In the genomic region with DNA sequence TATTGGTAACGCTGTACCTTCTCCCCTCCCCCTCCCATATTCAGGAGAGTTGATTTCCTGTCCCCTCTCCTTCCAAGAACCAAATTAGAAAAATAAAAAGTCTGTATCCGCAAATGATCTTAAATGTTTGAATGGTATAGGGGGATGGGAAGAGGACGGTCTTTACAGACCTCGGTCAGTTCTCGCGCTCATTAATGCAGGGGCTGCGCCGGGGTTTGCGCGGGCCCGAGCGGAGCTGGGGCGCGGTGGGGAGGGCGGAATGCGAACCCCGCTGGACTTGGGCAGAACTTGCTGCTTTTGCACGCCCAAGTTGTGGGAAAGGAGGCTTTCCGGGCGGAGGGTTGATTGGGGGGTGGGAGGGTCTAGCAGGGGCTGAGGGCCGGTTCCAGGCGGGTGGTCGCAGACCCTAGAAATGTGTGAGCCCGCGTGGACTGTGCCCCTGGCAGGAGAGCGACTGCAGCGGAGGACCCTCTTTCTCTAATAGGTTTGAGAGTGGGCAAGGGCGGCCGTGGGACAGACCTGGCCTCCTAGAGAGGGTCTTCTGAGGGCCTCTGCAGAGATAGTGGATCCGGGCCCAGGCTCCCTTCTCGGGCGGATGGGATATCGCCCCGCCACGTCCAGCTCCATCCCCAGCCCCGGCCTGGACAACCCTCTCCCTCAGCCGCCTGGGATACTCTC, we compare ENCODE assay signal across 2 cellular contexts.
TF ChIP-seq lines count a peak whose summit lies in the region.

No MANE protein-coding gene starts in this region.

TF ChIP-seq in liver, 16 proteins besides CTCF, POLR2A, EP300 and RAD21 (continued from another document):
- TF ChIP-seq, protein P1, sequence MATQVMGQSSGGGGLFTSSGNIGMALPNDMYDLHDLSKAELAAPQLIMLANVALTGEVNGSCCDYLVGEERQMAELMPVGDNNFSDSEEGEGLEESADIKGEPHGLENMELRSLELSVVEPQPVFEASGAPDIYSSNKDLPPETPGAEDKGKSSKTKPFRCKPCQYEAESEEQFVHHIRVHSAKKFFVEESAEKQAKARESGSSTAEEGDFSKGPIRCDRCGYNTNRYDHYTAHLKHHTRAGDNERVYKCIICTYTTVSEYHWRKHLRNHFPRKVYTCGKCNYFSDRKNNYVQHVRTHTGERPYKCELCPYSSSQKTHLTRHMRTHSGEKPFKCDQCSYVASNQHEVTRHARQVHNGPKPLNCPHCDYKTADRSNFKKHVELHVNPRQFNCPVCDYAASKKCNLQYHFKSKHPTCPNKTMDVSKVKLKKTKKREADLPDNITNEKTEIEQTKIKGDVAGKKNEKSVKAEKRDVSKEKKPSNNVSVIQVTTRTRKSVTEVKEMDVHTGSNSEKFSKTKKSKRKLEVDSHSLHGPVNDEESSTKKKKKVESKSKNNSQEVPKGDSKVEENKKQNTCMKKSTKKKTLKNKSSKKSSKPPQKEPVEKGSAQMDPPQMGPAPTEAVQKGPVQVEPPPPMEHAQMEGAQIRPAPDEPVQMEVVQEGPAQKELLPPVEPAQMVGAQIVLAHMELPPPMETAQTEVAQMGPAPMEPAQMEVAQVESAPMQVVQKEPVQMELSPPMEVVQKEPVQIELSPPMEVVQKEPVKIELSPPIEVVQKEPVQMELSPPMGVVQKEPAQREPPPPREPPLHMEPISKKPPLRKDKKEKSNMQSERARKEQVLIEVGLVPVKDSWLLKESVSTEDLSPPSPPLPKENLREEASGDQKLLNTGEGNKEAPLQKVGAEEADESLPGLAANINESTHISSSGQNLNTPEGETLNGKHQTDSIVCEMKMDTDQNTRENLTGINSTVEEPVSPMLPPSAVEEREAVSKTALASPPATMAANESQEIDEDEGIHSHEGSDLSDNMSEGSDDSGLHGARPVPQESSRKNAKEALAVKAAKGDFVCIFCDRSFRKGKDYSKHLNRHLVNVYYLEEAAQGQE (IDR thresholded peaks at IDR 0.05): no peak
- TF ChIP-seq HNF4G (IDR thresholded peaks at IDR 0.05): no peak
- TF ChIP-seq HNF4A (conservative IDR thresholded peaks at IDR 0.05): no peak
- TF ChIP-seq, protein P2, sequence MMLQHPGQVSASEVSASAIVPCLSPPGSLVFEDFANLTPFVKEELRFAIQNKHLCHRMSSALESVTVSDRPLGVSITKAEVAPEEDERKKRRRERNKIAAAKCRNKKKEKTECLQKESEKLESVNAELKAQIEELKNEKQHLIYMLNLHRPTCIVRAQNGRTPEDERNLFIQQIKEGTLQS (IDR thresholded peaks at IDR 0.05): no peak
- TF ChIP-seq SP1 (IDR thresholded peaks at IDR 0.05): no peak
- TF ChIP-seq, protein P3, sequence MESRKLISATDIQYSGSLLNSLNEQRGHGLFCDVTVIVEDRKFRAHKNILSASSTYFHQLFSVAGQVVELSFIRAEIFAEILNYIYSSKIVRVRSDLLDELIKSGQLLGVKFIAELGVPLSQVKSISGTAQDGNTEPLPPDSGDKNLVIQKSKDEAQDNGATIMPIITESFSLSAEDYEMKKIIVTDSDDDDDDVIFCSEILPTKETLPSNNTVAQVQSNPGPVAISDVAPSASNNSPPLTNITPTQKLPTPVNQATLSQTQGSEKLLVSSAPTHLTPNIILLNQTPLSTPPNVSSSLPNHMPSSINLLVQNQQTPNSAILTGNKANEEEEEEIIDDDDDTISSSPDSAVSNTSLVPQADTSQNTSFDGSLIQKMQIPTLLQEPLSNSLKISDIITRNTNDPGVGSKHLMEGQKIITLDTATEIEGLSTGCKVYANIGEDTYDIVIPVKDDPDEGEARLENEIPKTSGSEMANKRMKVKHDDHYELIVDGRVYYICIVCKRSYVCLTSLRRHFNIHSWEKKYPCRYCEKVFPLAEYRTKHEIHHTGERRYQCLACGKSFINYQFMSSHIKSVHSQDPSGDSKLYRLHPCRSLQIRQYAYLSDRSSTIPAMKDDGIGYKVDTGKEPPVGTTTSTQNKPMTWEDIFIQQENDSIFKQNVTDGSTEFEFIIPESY (IDR thresholded peaks at IDR 0.05): no peak
- no peak for TF ChIP-seq EGR1 (IDR thresholded peaks at IDR 0.05; ENCODE audit: low read depth in 2 of 2)
- TF ChIP-seq YY1 (IDR thresholded peaks at IDR 0.05): no peak
- no peak for TF ChIP-seq RXRA (IDR thresholded peaks at IDR 0.05)
- TF ChIP-seq GABPA (IDR thresholded peaks at IDR 0.05 in 1 of 2, conservative IDR thresholded peaks at IDR 0.05 in 1 of 2): no peak
- TF ChIP-seq, protein P4, sequence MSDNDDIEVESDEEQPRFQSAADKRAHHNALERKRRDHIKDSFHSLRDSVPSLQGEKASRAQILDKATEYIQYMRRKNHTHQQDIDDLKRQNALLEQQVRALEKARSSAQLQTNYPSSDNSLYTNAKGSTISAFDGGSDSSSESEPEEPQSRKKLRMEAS (IDR thresholded peaks at IDR 0.05): no peak
- TF ChIP-seq FOXA1 (IDR thresholded peaks at IDR 0.05): no peak
- no peak for TF ChIP-seq FOXA2 (IDR thresholded peaks at IDR 0.05)
- no peak for TF ChIP-seq NR2F2 (IDR thresholded peaks at IDR 0.05)

TF ChIP-seq in HepG2, 621 proteins besides CTCF, POLR2A, EP300 and RAD21 (continued from another document):
- TF ChIP-seq, protein P5, sequence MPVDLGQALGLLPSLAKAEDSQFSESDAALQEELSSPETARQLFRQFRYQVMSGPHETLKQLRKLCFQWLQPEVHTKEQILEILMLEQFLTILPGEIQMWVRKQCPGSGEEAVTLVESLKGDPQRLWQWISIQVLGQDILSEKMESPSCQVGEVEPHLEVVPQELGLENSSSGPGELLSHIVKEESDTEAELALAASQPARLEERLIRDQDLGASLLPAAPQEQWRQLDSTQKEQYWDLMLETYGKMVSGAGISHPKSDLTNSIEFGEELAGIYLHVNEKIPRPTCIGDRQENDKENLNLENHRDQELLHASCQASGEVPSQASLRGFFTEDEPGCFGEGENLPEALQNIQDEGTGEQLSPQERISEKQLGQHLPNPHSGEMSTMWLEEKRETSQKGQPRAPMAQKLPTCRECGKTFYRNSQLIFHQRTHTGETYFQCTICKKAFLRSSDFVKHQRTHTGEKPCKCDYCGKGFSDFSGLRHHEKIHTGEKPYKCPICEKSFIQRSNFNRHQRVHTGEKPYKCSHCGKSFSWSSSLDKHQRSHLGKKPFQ (CRISPR knock-in tag; IDR thresholded peaks at IDR 0.05; ENCODE audit: insufficient replicate concordance): no peak
